Comparison of ENCODE assay signal across 11 cellular contexts in genomic region chr6:43445576-43445975, GRCh38. TPM values are rescaled to one million over a fixed set of nuclear protein-coding genes. Genes with fewer than 3 reads are reported as not detected.
A peak's percentile ranks its signal among the peaks of the same experiment; 100 is the strongest.
DNase-seq lines count a peak whose midpoint lies in the region; ATAC-seq and TF ChIP-seq lines count a peak whose summit lies in the region.
"Had no signal": no experiment of that assay in that cellular context is flagged by ENCODE, and none has a peak within 500 bp of the region (broad histone marks: within the 10 kb centered on the region; RNA-seq: fewer than 3 reads in every experiment).

No MANE protein-coding gene starts in this region.

- H3K9me3 ChIP-seq in BLaER1 treated with 17β-estradiol and CSF1 and Interleukin-3, amounts not matched to agents 10 nM and 100 nM (replicated peaks in 1 of 11), result no peaks in the 10 kb centered on the region
- no peaks in the 10 kb centered on the region for H3K9me3 ChIP-seq in hepatocyte (ENCODE audit: low read depth)

- no peaks in the 10 kb centered on the region for H3K27me3 ChIP-seq in BLaER1 treated with 17β-estradiol and CSF1 and Interleukin-3, amounts not matched to agents 10 nM and 100 nM
- no peaks in the 10 kb centered on the region for H3K27me3 ChIP-seq in hepatocyte

- no peaks in the 10 kb centered on the region for H3K9me2 ChIP-seq in hepatocyte (replicated peaks; ENCODE audit: insufficient read depth)

- peaks cover 0 to 43% (median 7%) of the 10 kb centered on the region in 11 experiments; a peak in 8 of 22 replicates for H4K20me1 ChIP-seq in BLaER1 treated with 17β-estradiol and CSF1 and Interleukin-3, amounts not matched to agents 10 nM and 100 nM
- no peaks in the 10 kb centered on the region for H4K20me1 ChIP-seq in hepatocyte (ENCODE audit: insufficient read depth, poor library complexity, severe bottlenecking)

- no peak overlapping the region for H2AFZ ChIP-seq in hepatocyte

- peak overlapping the region; percentile 47 to 95 (median 79); a peak in 21 of 22 replicates for H3K4me2 ChIP-seq in BLaER1 treated with 17β-estradiol and CSF1 and Interleukin-3, amounts not matched to agents 10 nM and 100 nM
- no peak overlapping the region for H3K4me2 ChIP-seq in hepatocyte

- peaks cover 22 to 40% (median 36%) of the 10 kb centered on the region in 10 experiments for H3K4me1 ChIP-seq in BLaER1 treated with 17β-estradiol and CSF1 and Interleukin-3, amounts not matched to agents 10 nM and 100 nM
- no peaks in the 10 kb centered on the region for H3K4me1 ChIP-seq in hepatocyte (ENCODE audit: insufficient read depth)

- POLR2A ChIA-PET in RWPE1 (lab: Yijun Ruan, JAX; ENCODE audit: low non-redundant PET), result no interaction called here

- H3K36me3 ChIP-seq in BLaER1 treated with 17β-estradiol and CSF1 and Interleukin-3, amounts not matched to agents 10 nM and 100 nM, result peaks cover 48 to 93% (median 78%) of the 10 kb centered on the region in 11 experiments
- H3K36me3 ChIP-seq in hepatocyte (replicated peaks; ENCODE audit: insufficient read depth, low read depth), result no peaks in the 10 kb centered on the region

- 93% methylated on average over 16 of the region's 16 CpGs for WGBS in hepatocyte (ENCODE audit: low lambda C conversion rate, missing lambda C conversion rate)

- ATAC-seq in omental fat pad (ENCODE audit: low FRiP score), result no peak

- peak overlapping the region in 2 of 11 experiments; percentile 33 to 50; a peak in 2 of 22 replicates for H3K9ac ChIP-seq in BLaER1 treated with 17β-estradiol and CSF1 and Interleukin-3, amounts not matched to agents 10 nM and 100 nM

- peak overlapping the region in 1 of 11 experiments; percentile 22; a peak in 1 of 22 replicates for H3K27ac ChIP-seq in BLaER1 treated with 17β-estradiol and CSF1 and Interleukin-3, amounts not matched to agents 10 nM and 100 nM
- peak overlapping the region; percentile 72; the same call in 1 of the 2 replicates for H3K27ac ChIP-seq in RWPE1
- no peak overlapping the region for H3K27ac ChIP-seq in hepatocyte
- H3K27ac ChIP-seq: HL-60 had no signal

- no peak for TF ChIP-seq CTCF in RWPE1 (conservative IDR thresholded peaks at IDR 0.05; ENCODE audit: low read depth)
- TF ChIP-seq CTCF in hepatocyte (IDR thresholded peaks at IDR 0.05; ENCODE audit: poor library complexity), result no peak
- no peak for TF ChIP-seq CTCF in omental fat pad (IDR thresholded peaks at IDR 0.05)

- no peak overlapping the region; a peak in 1 of 20 replicates for H3K4me3 ChIP-seq in BLaER1 treated with 17β-estradiol and CSF1 and Interleukin-3, amounts not matched to agents 10 nM and 100 nM
- H3K4me3 ChIP-seq in hepatocyte, result no peak overlapping the region

- DNase-seq in RWPE1 (ENCODE audit: low spot score) (no peak), hepatocyte (ENCODE audit: low spot score) (peak; percentile 2), occipital lobe (lab: John Stamatoyannopoulos, UW) (no peak), omental fat pad (ENCODE audit: low spot score) (no peak)
- DNase-seq in effector CD4-positive, alpha-beta T cell, result no peak
- DNase-seq: CD4-positive, CD25-positive, alpha-beta regulatory T cell; DMS53; GF-D8; HCEC 1CT had no signal

- no peaks in the 10 kb centered on the region for H3K79me2 ChIP-seq in hepatocyte

- CTCF ChIA-PET in RWPE1 (lab: Yijun Ruan, JAX), result no interaction called here

RNA-seq across cellular contexts. Expression of gene DLK2, which starts 9.8 kb away (rescaled TPM):
- 0.33 and 0.60 TPM in 2 replicates for total RNA-seq in hepatocyte
- polyA plus RNA-seq in hepatocyte, result 1.8 and 2.1 TPM in 2 replicates
- 7.3 TPM for total RNA-seq in occipital lobe
- total RNA-seq in omental fat pad, result 1 to 10 TPM in 3 of 4 donors, not detected in 1; 1.1 to 1.5 (median 1.2) TPM

RNA-seq across cellular contexts. Expression of gene ABCC10, which starts 18.2 kb away (rescaled TPM):
- 16.7 and 17.6 TPM in 2 replicates for total RNA-seq in hepatocyte
- 33.3 and 41.3 TPM in 2 replicates for polyA plus RNA-seq in hepatocyte
- total RNA-seq in occipital lobe, result 22.0 TPM
- total RNA-seq in omental fat pad, result 10 to 100 TPM; 11.5 to 21.9 (median 14.2) TPM

RNA-seq across cellular contexts. Expression of gene TJAP1, which starts 31.8 kb away (rescaled TPM):
- total RNA-seq in hepatocyte (14.6 and 16.4 TPM in 2 replicates), occipital lobe (5.0 TPM), omental fat pad (10 to 100 TPM; 12.6 to 23.5 (median 15.7) TPM)
- 10.3 and 13.8 TPM in 2 replicates for polyA plus RNA-seq in hepatocyte
